Comparison of ENCODE assay signal across 9 cellular contexts in the genomic region with DNA sequence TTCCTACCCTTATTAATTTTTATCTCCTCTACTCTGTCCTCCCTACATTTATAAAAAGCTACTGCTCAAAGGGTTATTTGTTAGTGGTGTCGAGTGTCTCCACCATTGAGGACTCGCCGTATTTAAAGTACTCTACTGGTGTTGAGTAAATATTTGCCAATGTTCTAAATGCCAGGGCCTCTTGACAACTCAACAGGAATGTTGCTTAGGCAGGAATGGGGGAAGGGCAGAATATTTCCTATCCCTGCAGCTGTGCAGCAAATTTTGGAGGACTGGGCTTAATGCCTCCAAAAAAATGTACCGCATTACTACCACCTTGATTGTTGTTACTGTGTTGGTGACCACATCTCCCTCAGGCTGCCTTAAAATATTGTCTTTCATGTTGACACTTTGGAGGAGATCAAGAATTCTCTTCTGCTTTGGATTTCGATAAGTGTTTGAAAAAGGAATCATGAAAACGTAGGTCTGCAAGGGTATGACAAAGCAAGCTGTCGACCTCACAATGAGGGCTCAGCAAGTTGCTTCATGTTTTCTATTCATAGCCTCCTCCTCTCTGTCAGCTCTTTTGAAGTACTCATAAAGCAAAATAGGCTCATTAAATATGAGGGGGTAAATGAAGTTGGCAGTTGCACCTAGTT.
DNase-seq lines count a peak whose midpoint lies in the region; ATAC-seq and TF ChIP-seq lines count a peak whose summit lies in the region.
"Had no signal": no experiment of that assay in that cellular context is flagged by ENCODE, and none has a peak within 500 bp of the region (broad histone marks: within the 10 kb centered on the region; RNA-seq: fewer than 3 reads in every experiment).

No MANE protein-coding gene starts in this region.

- POLR2A ChIA-PET in T-cell (lab: Charles Lee), result no interaction called here
- POLR2A ChIA-PET in activated CD8-positive, alpha-beta T cell treated with anti-CD3 and anti-CD28 coated beads for 36 hours (lab: Charles Lee), result interaction anchor here (0.8 kb wide), 1 partner anchor 100 kb away, joined by 3 read pairs; no protein-coding TSS in a partner anchor

- H3K36me3 Mint-ChIP-seq in T-cell, result no peaks in the 10 kb centered on the region
- H3K36me3 Mint-ChIP-seq in immature natural killer cell, result no peaks in the 10 kb centered on the region
- H3K36me3 Mint-ChIP-seq in activated CD8-positive, alpha-beta T cell treated with anti-CD3 and anti-CD28 coated beads for 36 hours (ENCODE audit: low read depth), result no peaks in the 10 kb centered on the region

- H3K4me3 Mint-ChIP-seq in T-cell, result no peak overlapping the region
- H3K4me3 Mint-ChIP-seq in immature natural killer cell, result no peak overlapping the region
- no peak overlapping the region for H3K4me3 Mint-ChIP-seq in activated CD8-positive, alpha-beta T cell treated with anti-CD3 and anti-CD28 coated beads for 36 hours
- H3K4me3 Mint-ChIP-seq: activated T-helper 17 cell treated with anti-CD3 and anti-CD28 coated beads, Interleukin-2, amount 50 U/mL, for 72 hours had no signal

- DNase-seq in ELF-1 (ENCODE audit: low read depth, low spot score) (peak; percentile 37), NCI-H2196 (lab: John Stamatoyannopoulos, UW; ENCODE audit: unreplicated experiment) (peak; percentile 70), colonic mucosa (peak; percentile 44), mucosa of gallbladder (ENCODE audit: low spot score) (peak; percentile 49), T-cell (no peak), immature natural killer cell (no peak)
- DNase-seq in activated CD8-positive, alpha-beta T cell treated with anti-CD3 and anti-CD28 coated beads for 36 hours, result no peak
- DNase-seq in stimulated activated CD4-positive, alpha-beta T cell treated with anti-CD3 and anti-CD28 coated beads, Interleukin-15, amount 100 ng/mL, for 24 hours, result no peak

- H3K36me3 ChIP-seq in colonic mucosa, result no peaks in the 10 kb centered on the region

- no peaks in the 10 kb centered on the region for H3K4me1 Mint-ChIP-seq in T-cell
- no peaks in the 10 kb centered on the region for H3K4me1 Mint-ChIP-seq in immature natural killer cell
- H3K4me1 Mint-ChIP-seq in activated CD8-positive, alpha-beta T cell treated with anti-CD3 and anti-CD28 coated beads for 36 hours (ENCODE audit: low read depth), result no peaks in the 10 kb centered on the region
- H3K4me1 Mint-ChIP-seq: activated T-helper 17 cell treated with anti-CD3 and anti-CD28 coated beads, Interleukin-2, amount 50 U/mL, for 72 hours had no signal

- H3K27ac ChIP-seq in colonic mucosa, result no peak overlapping the region

- H3K27ac Mint-ChIP-seq in T-cell, result no peak overlapping the region
- H3K27ac Mint-ChIP-seq in immature natural killer cell, result no peak overlapping the region
- H3K27ac Mint-ChIP-seq in activated CD8-positive, alpha-beta T cell treated with anti-CD3 and anti-CD28 coated beads for 36 hours, result no peak overlapping the region
- H3K27ac Mint-ChIP-seq: activated T-helper 17 cell treated with anti-CD3 and anti-CD28 coated beads, Interleukin-2, amount 50 U/mL, for 72 hours had no signal

- H3K4me3 ChIP-seq in colonic mucosa, result no peak overlapping the region

- H3K27me3 Mint-ChIP-seq in T-cell (peaks cover 0 to 2% of the 10 kb centered on the region in 2 donors), immature natural killer cell (ENCODE audit: low read depth in 3 of 3) (peaks cover 0 to 2% (median 0%) of the 10 kb centered on the region in 3 donors)
- no peaks in the 10 kb centered on the region for H3K27me3 Mint-ChIP-seq in activated CD8-positive, alpha-beta T cell treated with anti-CD3 and anti-CD28 coated beads for 36 hours

- CTCF ChIA-PET in T-cell (lab: Charles Lee), result no interaction called here
- CTCF ChIA-PET in activated CD8-positive, alpha-beta T cell treated with anti-CD3 and anti-CD28 coated beads for 36 hours (lab: Charles Lee), result no interaction called here

- H3K9me3 Mint-ChIP-seq in T-cell (peaks cover 0 to 10% (median 7%) of the 10 kb centered on the region in 3 donors), immature natural killer cell (peaks cover 0 to 10% (median 4%) of the 10 kb centered on the region in 6 donors)
- H3K9me3 Mint-ChIP-seq in activated CD8-positive, alpha-beta T cell treated with anti-CD3 and anti-CD28 coated beads for 36 hours, result no peaks in the 10 kb centered on the region

- no peak overlapping the region for H3K9ac ChIP-seq in colonic mucosa (ENCODE audit: low read depth in 2 of 2, low read length in 2 of 2)

- no peaks in the 10 kb centered on the region for H3K27me3 ChIP-seq in colonic mucosa

- intact Hi-C loops in colonic mucosa (cut with DNase I), result no loop called here
- intact Hi-C loops in activated CD8-positive, alpha-beta T cell treated with anti-CD3 and anti-CD28 coated beads for 36 hours (cut with micrococcal nuclease), result no loop called here

- no peak for TF ChIP-seq CTCF in colonic mucosa (IDR thresholded peaks at IDR 0.05)
- TF ChIP-seq CTCF in activated CD8-positive, alpha-beta T cell treated with anti-CD3 and anti-CD28 coated beads for 36 hours (IDR thresholded peaks at IDR 0.05), result no peak

- no peak for ATAC-seq in T-cell (replicated peaks in 1 of 4)
- no peak for ATAC-seq in activated CD8-positive, alpha-beta T cell treated with anti-CD3 and anti-CD28 coated beads for 36 hours
- ATAC-seq: activated T-helper 17 cell treated with anti-CD3 and anti-CD28 coated beads, Interleukin-2, amount 50 U/mL, for 72 hours had no signal

- no peaks in the 10 kb centered on the region for H3K9me3 ChIP-seq in colonic mucosa

- peaks cover 13% of the 10 kb centered on the region for H3K4me1 ChIP-seq in colonic mucosa

Comparison
In these comparisons a context has a peak if more than half of its experiments do, and no peak if none do; other contexts are left out.
1. DNase-seq: peak in ELF-1 (single experiment), NCI-H2196 (single experiment), colonic mucosa (single experiment) and mucosa of gallbladder (single experiment); none in T-cell (0 of 34), immature natural killer cell (0 of 3), activated CD8-positive, alpha-beta T cell treated with anti-CD3 and anti-CD28 coated beads for 36 hours (single experiment) and stimulated activated CD4-positive, alpha-beta T cell treated with anti-CD3 and anti-CD28 coated beads, Interleukin-15, amount 100 ng/mL, for 24 hours (single experiment).